Comparison of ENCODE assay signal across 17 cellular contexts in genomic region chrX:124033821-124034220, GRCh38.
DNase-seq lines count a peak whose midpoint lies in the region; ATAC-seq, FAIRE-seq and TF ChIP-seq lines count a peak whose summit lies in the region.
"Had no signal": no experiment of that assay in that cellular context is flagged by ENCODE, and none has a peak within 500 bp of the region (broad histone marks: within the 10 kb centered on the region; RNA-seq: fewer than 3 reads in every experiment).

No MANE protein-coding gene starts in this region.

- H3K4me3 ChIP-seq in astrocyte of the spinal cord (ENCODE audit: low read depth, low read length) (no peak overlapping the region), neutrophil (ENCODE audit: low read depth in 1 of 2, low read length in 1 of 2) (no peak overlapping the region)
- H3K4me3 ChIP-seq: Peyer's patch had no signal

- CTCF ChIA-PET in activated CD8-positive, alpha-beta T cell treated with anti-CD3 and anti-CD28 coated beads for 36 hours (lab: Charles Lee) = interaction anchor here (0.6 to 1.6 kb wide), 3 partner anchors 16 to 76 kb away, joined by 3 to 6 read pairs (median 4); no protein-coding TSS in a partner anchor
- CTCF ChIA-PET in activated CD8-positive, alpha-beta T cell treated with anti-CD3 and anti-CD28 coated beads, Interleukin-2, amount 10 ng/mL, durations not matched to agents 7 days and 5 days (lab: Charles Lee) = no interaction called here

- ATAC-seq in activated CD8-positive, alpha-beta T cell treated with anti-CD3 and anti-CD28 coated beads for 36 hours = peak; percentile 79
- no peak for ATAC-seq in activated CD8-positive, alpha-beta T cell treated with anti-CD3 and anti-CD28 coated beads, Interleukin-2, amount 10 ng/mL, durations not matched to agents 7 days and 5 days
- ATAC-seq in effector memory CD8-positive, alpha-beta T cell (replicated peaks) = no peak
- ATAC-seq: stimulated activated naive B cell treated with anti-CD40 and anti-IgM and Interleukin-4, amounts not matched to agents 10 μg/mL and 1 μg/mL and 100 μg/mL, for 72 hours had no signal

- peak overlapping the region; percentile 52 for H3K27ac Mint-ChIP-seq in activated CD8-positive, alpha-beta T cell treated with anti-CD3 and anti-CD28 coated beads for 36 hours
- H3K27ac Mint-ChIP-seq in activated CD8-positive, alpha-beta T cell treated with anti-CD3 and anti-CD28 coated beads, Interleukin-2, amount 10 ng/mL, durations not matched to agents 7 days and 5 days = no peak overlapping the region
- H3K27ac Mint-ChIP-seq in effector memory CD8-positive, alpha-beta T cell = no peak overlapping the region
- H3K27ac Mint-ChIP-seq: stimulated activated naive B cell treated with anti-CD40 and anti-IgM and Interleukin-4, amounts not matched to agents 10 μg/mL and 1 μg/mL and 100 μg/mL, for 72 hours had no signal

- H3K4me1 Mint-ChIP-seq in activated CD8-positive, alpha-beta T cell treated with anti-CD3 and anti-CD28 coated beads for 36 hours (ENCODE audit: low read depth) = peaks cover 10% of the 10 kb centered on the region
- H3K4me1 Mint-ChIP-seq in activated CD8-positive, alpha-beta T cell treated with anti-CD3 and anti-CD28 coated beads, Interleukin-2, amount 10 ng/mL, durations not matched to agents 7 days and 5 days (ENCODE audit: low read depth) = peaks cover 5% of the 10 kb centered on the region
- H3K4me1 Mint-ChIP-seq in effector memory CD8-positive, alpha-beta T cell (ENCODE audit: low read depth in 2 of 2) = peaks cover 4 to 8% of the 10 kb centered on the region in 2 donors
- H3K4me1 Mint-ChIP-seq: stimulated activated naive B cell treated with anti-CD40 and anti-IgM and Interleukin-4, amounts not matched to agents 10 μg/mL and 1 μg/mL and 100 μg/mL, for 72 hours had no signal

- FAIRE-seq in urothelium cell line (lab: Jason Lieb, UNC) = no peak

- no peak for TF ChIP-seq CTCF in activated CD8-positive, alpha-beta T cell treated with anti-CD3 and anti-CD28 coated beads for 36 hours (IDR thresholded peaks at IDR 0.05)
- TF ChIP-seq CTCF in astrocyte of the spinal cord (IDR thresholded peaks at IDR 0.05; ENCODE audit: low read depth, low read length) (no peak), neutrophil (IDR thresholded peaks at IDR 0.05) (no peak)

- H3K9me3 ChIP-seq in neutrophil = no peaks in the 10 kb centered on the region
- H3K9me3 ChIP-seq: Peyer's patch had no signal

- no peaks in the 10 kb centered on the region for H3K27me3 ChIP-seq in neutrophil
- H3K27me3 ChIP-seq: Peyer's patch had no signal

- H3K36me3 Mint-ChIP-seq in activated CD8-positive, alpha-beta T cell treated with anti-CD3 and anti-CD28 coated beads for 36 hours (ENCODE audit: low read depth) = peaks cover 15% of the 10 kb centered on the region
- H3K36me3 Mint-ChIP-seq in activated CD8-positive, alpha-beta T cell treated with anti-CD3 and anti-CD28 coated beads, Interleukin-2, amount 10 ng/mL, durations not matched to agents 7 days and 5 days (ENCODE audit: low read depth) = peaks cover 10% of the 10 kb centered on the region
- peaks cover 45% of the 10 kb centered on the region for H3K36me3 Mint-ChIP-seq in effector memory CD8-positive, alpha-beta T cell (ENCODE audit: insufficient read depth)
- H3K36me3 Mint-ChIP-seq: stimulated activated naive B cell treated with anti-CD40 and anti-IgM and Interleukin-4, amounts not matched to agents 10 μg/mL and 1 μg/mL and 100 μg/mL, for 72 hours had no signal

- H3K4me1 ChIP-seq in neutrophil (ENCODE audit: control insufficient read depth in 1 of 2, insufficient read depth in 1 of 2, low read depth in 1 of 2, low read length in 1 of 2) = no peaks in the 10 kb centered on the region
- H3K4me1 ChIP-seq: Peyer's patch had no signal

- peak; percentile 5 for DNase-seq in activated CD8-positive, alpha-beta T cell treated with anti-CD3 and anti-CD28 coated beads for 36 hours
- DNase-seq in activated CD8-positive, alpha-beta T cell treated with anti-CD3 and anti-CD28 coated beads, Interleukin-2, amount 10 ng/mL, durations not matched to agents 7 days and 5 days = no peak
- DNase-seq in NOMO-1 treated with DMSO at 0.1 percent for 48 hours (lab: John Stamatoyannopoulos, UW; ENCODE audit: unreplicated experiment) (peak; percentile 31), astrocyte of the spinal cord (ENCODE audit: low read depth, low spot score) (peak; percentile 48), urothelium cell line (ENCODE audit: low spot score) (no peak)
- no peak for DNase-seq in effector memory CD8-positive, alpha-beta T cell
- DNase-seq in stimulated activated CD4-positive, alpha-beta T cell treated with anti-CD3 and anti-CD28 coated beads, Interleukin-4, amount 100 ng/mL, for 24 hours = no peak
- DNase-seq: ACHN; anterior cingulate cortex; effector CD4-positive, alpha-beta T cell; glutamatergic neuron; NCI-H1092 treated with DMSO at 0.1 percent for 48 hours; NCI-H345; Peyer's patch; stimulated activated CD4-positive, alpha-beta T cell treated with anti-CD3 and anti-CD28 coated beads, Interleukin-2, amount 100 ng/mL, for 48 hours; stimulated activated naive B cell treated with anti-CD40 and anti-IgM and Interleukin-4, amounts not matched to agents 10 μg/mL and 1 μg/mL and 100 μg/mL, for 72 hours had no signal

- H3K36me3 ChIP-seq in neutrophil = peaks cover 28% of the 10 kb centered on the region

- H3K27me3 Mint-ChIP-seq in activated CD8-positive, alpha-beta T cell treated with anti-CD3 and anti-CD28 coated beads for 36 hours = no peaks in the 10 kb centered on the region
- no peaks in the 10 kb centered on the region for H3K27me3 Mint-ChIP-seq in activated CD8-positive, alpha-beta T cell treated with anti-CD3 and anti-CD28 coated beads, Interleukin-2, amount 10 ng/mL, durations not matched to agents 7 days and 5 days (ENCODE audit: low read depth)
- no peaks in the 10 kb centered on the region for H3K27me3 Mint-ChIP-seq in effector memory CD8-positive, alpha-beta T cell
- H3K27me3 Mint-ChIP-seq: stimulated activated naive B cell treated with anti-CD40 and anti-IgM and Interleukin-4, amounts not matched to agents 10 μg/mL and 1 μg/mL and 100 μg/mL, for 72 hours had no signal

- intact Hi-C loops in activated CD8-positive, alpha-beta T cell treated with anti-CD3 and anti-CD28 coated beads for 36 hours (cut with micrococcal nuclease) = no loop called here

- POLR2A ChIA-PET in activated CD8-positive, alpha-beta T cell treated with anti-CD3 and anti-CD28 coated beads for 36 hours (lab: Charles Lee) = interaction anchor here (1.0 kb wide), 1 partner anchor 71 kb away, joined by 4 read pairs; no protein-coding TSS in a partner anchor
- POLR2A ChIA-PET in activated CD8-positive, alpha-beta T cell treated with anti-CD3 and anti-CD28 coated beads, Interleukin-2, amount 10 ng/mL, durations not matched to agents 7 days and 5 days (lab: Charles Lee) = interaction anchor here (0.9 kb wide), 1 partner anchor 8 kb away, joined by 4 read pairs; no protein-coding TSS in a partner anchor

- no peak overlapping the region for H3K4me3 Mint-ChIP-seq in activated CD8-positive, alpha-beta T cell treated with anti-CD3 and anti-CD28 coated beads for 36 hours
- H3K4me3 Mint-ChIP-seq in activated CD8-positive, alpha-beta T cell treated with anti-CD3 and anti-CD28 coated beads, Interleukin-2, amount 10 ng/mL, durations not matched to agents 7 days and 5 days = no peak overlapping the region
- no peak overlapping the region for H3K4me3 Mint-ChIP-seq in effector memory CD8-positive, alpha-beta T cell
- H3K4me3 Mint-ChIP-seq: stimulated activated naive B cell treated with anti-CD40 and anti-IgM and Interleukin-4, amounts not matched to agents 10 μg/mL and 1 μg/mL and 100 μg/mL, for 72 hours had no signal

- no peaks in the 10 kb centered on the region for H3K9me3 Mint-ChIP-seq in activated CD8-positive, alpha-beta T cell treated with anti-CD3 and anti-CD28 coated beads for 36 hours
- H3K9me3 Mint-ChIP-seq in activated CD8-positive, alpha-beta T cell treated with anti-CD3 and anti-CD28 coated beads, Interleukin-2, amount 10 ng/mL, durations not matched to agents 7 days and 5 days (ENCODE audit: insufficient read depth) = no peaks in the 10 kb centered on the region
- H3K9me3 Mint-ChIP-seq in effector memory CD8-positive, alpha-beta T cell = no peaks in the 10 kb centered on the region
- H3K9me3 Mint-ChIP-seq: stimulated activated naive B cell treated with anti-CD40 and anti-IgM and Interleukin-4, amounts not matched to agents 10 μg/mL and 1 μg/mL and 100 μg/mL, for 72 hours had no signal

- in situ Hi-C loops in astrocyte of the spinal cord (cut with HindIII; ENCODE audit: low sequenced_read_pairs) = no loop called here

- H3K27ac ChIP-seq in neutrophil = peak overlapping the region; percentile 6
- H3K27ac ChIP-seq: Peyer's patch had no signal

Comparison
In these comparisons a context has a peak if more than half of its experiments do, and no peak if none do; other contexts are left out.
1. DNase-seq: peak in activated CD8-positive, alpha-beta T cell treated with anti-CD3 and anti-CD28 coated beads for 36 hours (single experiment), NOMO-1 treated with DMSO at 0.1 percent for 48 hours (single experiment) and astrocyte of the spinal cord (single experiment); none in activated CD8-positive, alpha-beta T cell treated with anti-CD3 and anti-CD28 coated beads, Interleukin-2, amount 10 ng/mL, durations not matched to agents 7 days and 5 days (single experiment), effector memory CD8-positive, alpha-beta T cell (0 of 3), urothelium cell line (single experiment) and stimulated activated CD4-positive, alpha-beta T cell treated with anti-CD3 and anti-CD28 coated beads, Interleukin-4, amount 100 ng/mL, for 24 hours (single experiment).